1 cellular context compared by ENCODE assay signal in the genomic region with DNA sequence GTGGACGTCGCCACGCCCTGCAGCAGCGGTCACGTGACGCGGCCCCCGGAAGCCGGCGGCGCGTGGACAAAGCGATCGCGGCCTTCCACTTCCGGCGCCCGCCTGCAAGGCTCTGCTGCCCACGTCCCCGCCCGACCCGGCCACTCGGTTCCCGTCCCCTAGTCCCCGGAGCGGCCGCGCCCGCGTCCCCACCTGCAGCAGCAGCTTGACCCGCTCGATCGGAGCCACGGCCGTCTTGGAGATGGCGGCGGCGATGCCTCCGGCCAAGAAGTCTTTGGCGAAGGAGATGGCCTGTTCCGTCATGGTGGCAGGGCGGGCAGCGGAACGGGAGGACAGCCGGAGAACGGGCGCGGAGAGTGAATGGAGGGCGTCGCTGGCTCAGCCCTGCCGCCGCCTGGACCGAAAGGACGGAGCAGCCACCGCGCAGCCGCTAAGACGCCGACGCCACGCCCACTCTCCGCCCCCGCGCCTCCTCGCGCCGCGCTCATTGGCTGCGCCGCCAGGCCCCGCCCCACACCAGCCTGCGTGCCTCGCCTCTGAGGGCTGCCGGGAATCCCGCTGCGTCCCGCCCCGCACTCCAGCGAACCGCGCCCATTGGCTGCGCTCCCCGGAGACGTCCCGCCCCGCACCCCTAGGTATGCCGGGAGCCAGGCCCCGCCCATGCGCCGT.
TF ChIP-seq lines count a peak whose summit lies in the region.

A gene (minus strand): TSS at position 407 of the 669 bp plus-strand sequence. CDS start 104 bp downstream, at position 303.

TF ChIP-seq in K562, 482 proteins besides CTCF, POLR2A, EP300 and RAD21 (continued from another document and continues in another):
- TF ChIP-seq, protein P1, sequence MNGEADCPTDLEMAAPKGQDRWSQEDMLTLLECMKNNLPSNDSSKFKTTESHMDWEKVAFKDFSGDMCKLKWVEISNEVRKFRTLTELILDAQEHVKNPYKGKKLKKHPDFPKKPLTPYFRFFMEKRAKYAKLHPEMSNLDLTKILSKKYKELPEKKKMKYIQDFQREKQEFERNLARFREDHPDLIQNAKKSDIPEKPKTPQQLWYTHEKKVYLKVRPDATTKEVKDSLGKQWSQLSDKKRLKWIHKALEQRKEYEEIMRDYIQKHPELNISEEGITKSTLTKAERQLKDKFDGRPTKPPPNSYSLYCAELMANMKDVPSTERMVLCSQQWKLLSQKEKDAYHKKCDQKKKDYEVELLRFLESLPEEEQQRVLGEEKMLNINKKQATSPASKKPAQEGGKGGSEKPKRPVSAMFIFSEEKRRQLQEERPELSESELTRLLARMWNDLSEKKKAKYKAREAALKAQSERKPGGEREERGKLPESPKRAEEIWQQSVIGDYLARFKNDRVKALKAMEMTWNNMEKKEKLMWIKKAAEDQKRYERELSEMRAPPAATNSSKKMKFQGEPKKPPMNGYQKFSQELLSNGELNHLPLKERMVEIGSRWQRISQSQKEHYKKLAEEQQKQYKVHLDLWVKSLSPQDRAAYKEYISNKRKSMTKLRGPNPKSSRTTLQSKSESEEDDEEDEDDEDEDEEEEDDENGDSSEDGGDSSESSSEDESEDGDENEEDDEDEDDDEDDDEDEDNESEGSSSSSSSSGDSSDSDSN (IDR thresholded peaks at IDR 0.05; ENCODE audit: borderline replicate concordance in 1 of 2, low read depth in 2 of 2, low read length in 2 of 2), result no peak
- TF ChIP-seq ELF4 (CRISPR knock-in tag; IDR thresholded peaks at IDR 0.05), result 0 out of 2 replicates have a peak, but pooled peaks have one; percentile 25
- TF ChIP-seq, protein P2, sequence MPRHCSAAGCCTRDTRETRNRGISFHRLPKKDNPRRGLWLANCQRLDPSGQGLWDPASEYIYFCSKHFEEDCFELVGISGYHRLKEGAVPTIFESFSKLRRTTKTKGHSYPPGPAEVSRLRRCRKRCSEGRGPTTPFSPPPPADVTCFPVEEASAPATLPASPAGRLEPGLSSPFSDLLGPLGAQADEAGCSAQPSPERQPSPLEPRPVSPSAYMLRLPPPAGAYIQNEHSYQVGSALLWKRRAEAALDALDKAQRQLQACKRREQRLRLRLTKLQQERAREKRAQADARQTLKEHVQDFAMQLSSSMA (CRISPR knock-in tag; IDR thresholded peaks at IDR 0.05), result no peak
- TF ChIP-seq BCOR (IDR thresholded peaks at IDR 0.05), result no peak
- TF ChIP-seq ZNF121 (CRISPR knock-in tag; conservative IDR thresholded peaks at IDR 0.05), result no peak
- no peak for TF ChIP-seq STAG1 (CRISPR knock-in tag; IDR thresholded peaks at IDR 0.05; ENCODE audit: borderline replicate concordance)
- no peak for TF ChIP-seq HIVEP1 (CRISPR knock-in tag; IDR thresholded peaks at IDR 0.05)
- TF ChIP-seq TEAD4 (IDR thresholded peaks at IDR 0.05; ENCODE audit: low read length), result no peak
- no peak for TF ChIP-seq TEAD4 (CRISPR knock-in tag; IDR thresholded peaks at IDR 0.05; ENCODE audit: borderline replicate concordance)
- TF ChIP-seq ERF (CRISPR knock-in tag; IDR thresholded peaks at IDR 0.05), result 0 out of 2 replicates have a peak, but pooled peaks have one; percentile 66
- TF ChIP-seq NR1H2 (CRISPR knock-in tag; IDR thresholded peaks at IDR 0.05), result no peak
- no peak for TF ChIP-seq ZNF41 (CRISPR knock-in tag; conservative IDR thresholded peaks at IDR 0.05)
- TF ChIP-seq, protein P3, sequence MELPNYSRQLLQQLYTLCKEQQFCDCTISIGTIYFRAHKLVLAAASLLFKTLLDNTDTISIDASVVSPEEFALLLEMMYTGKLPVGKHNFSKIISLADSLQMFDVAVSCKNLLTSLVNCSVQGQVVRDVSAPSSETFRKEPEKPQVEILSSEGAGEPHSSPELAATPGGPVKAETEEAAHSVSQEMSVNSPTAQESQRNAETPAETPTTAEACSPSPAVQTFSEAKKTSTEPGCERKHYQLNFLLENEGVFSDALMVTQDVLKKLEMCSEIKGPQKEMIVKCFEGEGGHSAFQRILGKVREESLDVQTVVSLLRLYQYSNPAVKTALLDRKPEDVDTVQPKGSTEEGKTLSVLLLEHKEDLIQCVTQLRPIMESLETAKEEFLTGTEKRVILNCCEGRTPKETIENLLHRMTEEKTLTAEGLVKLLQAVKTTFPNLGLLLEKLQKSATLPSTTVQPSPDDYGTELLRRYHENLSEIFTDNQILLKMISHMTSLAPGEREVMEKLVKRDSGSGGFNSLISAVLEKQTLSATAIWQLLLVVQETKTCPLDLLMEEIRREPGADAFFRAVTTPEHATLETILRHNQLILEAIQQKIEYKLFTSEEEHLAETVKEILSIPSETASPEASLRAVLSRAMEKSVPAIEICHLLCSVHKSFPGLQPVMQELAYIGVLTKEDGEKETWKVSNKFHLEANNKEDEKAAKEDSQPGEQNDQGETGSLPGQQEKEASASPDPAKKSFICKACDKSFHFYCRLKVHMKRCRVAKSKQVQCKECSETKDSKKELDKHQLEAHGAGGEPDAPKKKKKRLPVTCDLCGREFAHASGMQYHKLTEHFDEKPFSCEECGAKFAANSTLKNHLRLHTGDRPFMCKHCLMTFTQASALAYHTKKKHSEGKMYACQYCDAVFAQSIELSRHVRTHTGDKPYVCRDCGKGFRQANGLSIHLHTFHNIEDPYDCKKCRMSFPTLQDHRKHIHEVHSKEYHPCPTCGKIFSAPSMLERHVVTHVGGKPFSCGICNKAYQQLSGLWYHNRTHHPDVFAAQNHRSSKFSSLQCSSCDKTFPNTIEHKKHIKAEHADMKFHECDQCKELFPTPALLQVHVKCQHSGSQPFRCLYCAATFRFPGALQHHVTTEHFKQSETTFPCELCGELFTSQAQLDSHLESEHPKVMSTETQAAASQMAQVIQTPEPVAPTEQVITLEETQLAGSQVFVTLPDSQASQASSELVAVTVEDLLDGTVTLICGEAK (IDR thresholded peaks at IDR 0.05), result peak; percentile 89
- TF ChIP-seq, protein P3 (CRISPR knock-in tag; IDR thresholded peaks at IDR 0.05), result no peak
- no peak for TF ChIP-seq XRCC5 (IDR thresholded peaks at IDR 0.05; ENCODE audit: low read depth, low read length)
- TF ChIP-seq SREBF1 (IDR thresholded peaks at IDR 0.05; ENCODE audit: borderline replicate concordance, low read depth, low read length), result no peak
- TF ChIP-seq JUND (IDR thresholded peaks at IDR 0.05; ENCODE audit: borderline replicate concordance, low read depth, low read length), result no peak
- no peak for TF ChIP-seq JUND (tag; IDR thresholded peaks at IDR 0.05; ENCODE audit: borderline replicate concordance, low read depth, low read length)
- 0 out of 2 replicates have a peak, but pooled peaks have one; percentile 19 for TF ChIP-seq CBFB (CRISPR knock-in tag; IDR thresholded peaks at IDR 0.05)
- no peak for TF ChIP-seq JUNB (CRISPR knock-in tag; conservative IDR thresholded peaks at IDR 0.05)
- no peak for TF ChIP-seq ZNF696 (CRISPR knock-in tag; conservative IDR thresholded peaks at IDR 0.05)
- TF ChIP-seq COPS2 (conservative IDR thresholded peaks at IDR 0.05), result no peak
- TF ChIP-seq FOSL1 (tag; conservative IDR thresholded peaks at IDR 0.05), result no peak
- TF ChIP-seq, protein P4, sequence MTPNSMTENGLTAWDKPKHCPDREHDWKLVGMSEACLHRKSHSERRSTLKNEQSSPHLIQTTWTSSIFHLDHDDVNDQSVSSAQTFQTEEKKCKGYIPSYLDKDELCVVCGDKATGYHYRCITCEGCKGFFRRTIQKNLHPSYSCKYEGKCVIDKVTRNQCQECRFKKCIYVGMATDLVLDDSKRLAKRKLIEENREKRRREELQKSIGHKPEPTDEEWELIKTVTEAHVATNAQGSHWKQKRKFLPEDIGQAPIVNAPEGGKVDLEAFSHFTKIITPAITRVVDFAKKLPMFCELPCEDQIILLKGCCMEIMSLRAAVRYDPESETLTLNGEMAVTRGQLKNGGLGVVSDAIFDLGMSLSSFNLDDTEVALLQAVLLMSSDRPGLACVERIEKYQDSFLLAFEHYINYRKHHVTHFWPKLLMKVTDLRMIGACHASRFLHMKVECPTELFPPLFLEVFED (CRISPR knock-in tag; conservative IDR thresholded peaks at IDR 0.05), result 0 out of 2 replicates have a peak, but pooled peaks have one; percentile 32
- TF ChIP-seq PHB2 (IDR thresholded peaks at IDR 0.05; ENCODE audit: low read depth), result no peak
- no peak for TF ChIP-seq NELFE (IDR thresholded peaks at IDR 0.05; ENCODE audit: insufficient read depth, insufficient read length)
- TF ChIP-seq, protein P5, sequence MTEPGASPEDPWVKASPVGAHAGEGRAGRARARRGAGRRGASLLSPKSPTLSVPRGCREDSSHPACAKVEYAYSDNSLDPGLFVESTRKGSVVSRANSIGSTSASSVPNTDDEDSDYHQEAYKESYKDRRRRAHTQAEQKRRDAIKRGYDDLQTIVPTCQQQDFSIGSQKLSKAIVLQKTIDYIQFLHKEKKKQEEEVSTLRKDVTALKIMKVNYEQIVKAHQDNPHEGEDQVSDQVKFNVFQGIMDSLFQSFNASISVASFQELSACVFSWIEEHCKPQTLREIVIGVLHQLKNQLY (CRISPR knock-in tag; conservative IDR thresholded peaks at IDR 0.05), result no peak
- TF ChIP-seq ESRRA (IDR thresholded peaks at IDR 0.05; ENCODE audit: borderline replicate concordance, low read depth), result no peak; the same call in 1 of the 2 replicates
- TF ChIP-seq TARDBP (IDR thresholded peaks at IDR 0.05), result no peak
- TF ChIP-seq ZNF764 (CRISPR knock-in tag; IDR thresholded peaks at IDR 0.05; ENCODE audit: low read depth), result 0 out of 2 replicates have a peak, but pooled peaks have one; percentile 20
- no peak for TF ChIP-seq PTTG1 (tag; IDR thresholded peaks at IDR 0.05; ENCODE audit: low read depth)
- peak; percentile 66 for TF ChIP-seq TAF9B (IDR thresholded peaks at IDR 0.05; ENCODE audit: partially characterized antibody)
- TF ChIP-seq ZNF253 (CRISPR knock-in tag; conservative IDR thresholded peaks at IDR 0.05), result no peak
- no peak for TF ChIP-seq ATF1 (CRISPR knock-in tag; IDR thresholded peaks at IDR 0.05)
- no peak; the same call in none of the 2 replicates for TF ChIP-seq ATF1 (tag; IDR thresholded peaks at IDR 0.05)
- peak; percentile 20 for TF ChIP-seq KDM5B (IDR thresholded peaks at IDR 0.05; ENCODE audit: insufficient replicate concordance, low read depth, low read length)
- TF ChIP-seq, protein P6, sequence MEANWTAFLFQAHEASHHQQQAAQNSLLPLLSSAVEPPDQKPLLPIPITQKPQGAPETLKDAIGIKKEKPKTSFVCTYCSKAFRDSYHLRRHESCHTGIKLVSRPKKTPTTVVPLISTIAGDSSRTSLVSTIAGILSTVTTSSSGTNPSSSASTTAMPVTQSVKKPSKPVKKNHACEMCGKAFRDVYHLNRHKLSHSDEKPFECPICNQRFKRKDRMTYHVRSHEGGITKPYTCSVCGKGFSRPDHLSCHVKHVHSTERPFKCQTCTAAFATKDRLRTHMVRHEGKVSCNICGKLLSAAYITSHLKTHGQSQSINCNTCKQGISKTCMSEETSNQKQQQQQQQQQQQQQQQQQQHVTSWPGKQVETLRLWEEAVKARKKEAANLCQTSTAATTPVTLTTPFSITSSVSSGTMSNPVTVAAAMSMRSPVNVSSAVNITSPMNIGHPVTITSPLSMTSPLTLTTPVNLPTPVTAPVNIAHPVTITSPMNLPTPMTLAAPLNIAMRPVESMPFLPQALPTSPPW (CRISPR knock-in tag; IDR thresholded peaks at IDR 0.05), result peak; percentile 33; the same call in 1 of the 2 replicates
- TF ChIP-seq ASH1L (IDR thresholded peaks at IDR 0.05; ENCODE audit: borderline replicate concordance, low read depth, partially characterized antibody), result no peak
- no peak for TF ChIP-seq ZKSCAN8 (CRISPR knock-in tag; IDR thresholded peaks at IDR 0.05)
- TF ChIP-seq SRSF1 (IDR thresholded peaks at IDR 0.05; ENCODE audit: low read depth, low read length), result no peak
- TF ChIP-seq KAT7 (CRISPR knock-in tag; IDR thresholded peaks at IDR 0.05; ENCODE audit: borderline replicate concordance), result no peak; the same call in 1 of the 2 replicates
- TF ChIP-seq, protein P7, sequence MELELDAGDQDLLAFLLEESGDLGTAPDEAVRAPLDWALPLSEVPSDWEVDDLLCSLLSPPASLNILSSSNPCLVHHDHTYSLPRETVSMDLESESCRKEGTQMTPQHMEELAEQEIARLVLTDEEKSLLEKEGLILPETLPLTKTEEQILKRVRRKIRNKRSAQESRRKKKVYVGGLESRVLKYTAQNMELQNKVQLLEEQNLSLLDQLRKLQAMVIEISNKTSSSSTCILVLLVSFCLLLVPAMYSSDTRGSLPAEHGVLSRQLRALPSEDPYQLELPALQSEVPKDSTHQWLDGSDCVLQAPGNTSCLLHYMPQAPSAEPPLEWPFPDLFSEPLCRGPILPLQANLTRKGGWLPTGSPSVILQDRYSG (tag; conservative IDR thresholded peaks at IDR 0.05; ENCODE audit: low read depth), result no peak
- peak; percentile 46 for TF ChIP-seq RBM22 (IDR thresholded peaks at IDR 0.05; ENCODE audit: low read depth, low read length, poor library complexity, severe bottlenecking)
- no peak for TF ChIP-seq RUNX1 (IDR thresholded peaks at IDR 0.05; ENCODE audit: low read depth)
- TF ChIP-seq, protein P8, sequence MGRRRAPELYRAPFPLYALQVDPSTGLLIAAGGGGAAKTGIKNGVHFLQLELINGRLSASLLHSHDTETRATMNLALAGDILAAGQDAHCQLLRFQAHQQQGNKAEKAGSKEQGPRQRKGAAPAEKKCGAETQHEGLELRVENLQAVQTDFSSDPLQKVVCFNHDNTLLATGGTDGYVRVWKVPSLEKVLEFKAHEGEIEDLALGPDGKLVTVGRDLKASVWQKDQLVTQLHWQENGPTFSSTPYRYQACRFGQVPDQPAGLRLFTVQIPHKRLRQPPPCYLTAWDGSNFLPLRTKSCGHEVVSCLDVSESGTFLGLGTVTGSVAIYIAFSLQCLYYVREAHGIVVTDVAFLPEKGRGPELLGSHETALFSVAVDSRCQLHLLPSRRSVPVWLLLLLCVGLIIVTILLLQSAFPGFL (CRISPR knock-in tag; IDR thresholded peaks at IDR 0.05), result no peak
- peak; percentile 66; the same call in 1 of the 2 replicates for TF ChIP-seq PML (IDR thresholded peaks at IDR 0.05; ENCODE audit: low read length)
- TF ChIP-seq NCOA6 (IDR thresholded peaks at IDR 0.05), result no peak
- TF ChIP-seq ZBTB8A (IDR thresholded peaks at IDR 0.05; ENCODE audit: partially characterized antibody), result no peak
